Comparison of ENCODE assay signal across 14 cellular contexts in the genomic region with DNA sequence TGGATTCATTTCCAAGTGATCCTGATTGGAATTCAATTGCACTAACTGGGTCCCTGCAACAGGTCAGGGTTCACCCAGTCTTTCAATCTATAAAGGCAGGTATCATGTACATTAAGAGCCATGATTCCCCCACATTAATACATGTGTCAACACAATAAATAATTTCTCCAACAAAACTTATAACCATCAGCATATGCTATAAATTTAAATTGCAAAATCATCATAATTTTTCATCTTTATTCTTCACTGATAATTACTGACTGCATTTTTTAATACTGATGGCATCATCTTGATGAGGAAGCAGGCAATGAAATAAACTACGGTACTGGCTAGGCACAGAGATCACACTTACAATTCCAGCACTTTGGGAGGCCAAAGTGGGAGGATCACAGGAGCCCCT. TPM values are rescaled to one million over a fixed set of nuclear protein-coding genes. Genes with fewer than 3 reads are reported as not detected.
A peak's percentile ranks its signal among the peaks of the same experiment; 100 is the strongest.
DNase-seq lines count a peak whose midpoint lies in the region; ATAC-seq and TF ChIP-seq lines count a peak whose summit lies in the region.
"Had no signal": no experiment of that assay in that cellular context is flagged by ENCODE, and none has a peak within 500 bp of the region (broad histone marks: within the 10 kb centered on the region; RNA-seq: fewer than 3 reads in every experiment).

No MANE protein-coding gene starts in this region.

- intact Hi-C loops in adrenal gland (cut with DNase I), result no loop called here
- intact Hi-C loops in thyroid gland (cut with DNase I), result no loop called here

- H3K4me1 ChIP-seq in GM23248 (ENCODE audit: insufficient read depth) (peaks cover 53% of the 10 kb centered on the region), adrenal gland (replicated peaks in 1 of 2) (peaks cover 29 to 69% of the 10 kb centered on the region in 2 donors), thyroid gland (peaks cover 82 to 94% of the 10 kb centered on the region in 2 donors)

- H4K20me1 ChIP-seq in GM23248 (ENCODE audit: insufficient read depth), result no peaks in the 10 kb centered on the region

- in situ Hi-C loops in GM23248 (cut with MboI), result no loop called here

- peaks cover 42% of the 10 kb centered on the region for H3F3A ChIP-seq in GM23248 (ENCODE audit: insufficient read depth)

- H3K9me2 ChIP-seq in GM23248 (ENCODE audit: insufficient read depth), result no peaks in the 10 kb centered on the region

- peak overlapping the region; percentile 95 for H3K27ac Mint-ChIP-seq in osteocyte (ENCODE audit: unreplicated experiment)

- H3K4me1 Mint-ChIP-seq in osteocyte (ENCODE audit: unreplicated experiment), result peaks cover 96% of the 10 kb centered on the region

- no peaks in the 10 kb centered on the region for H3K27me3 Mint-ChIP-seq in osteocyte (ENCODE audit: unreplicated experiment)

- no peak for TF ChIP-seq CTCF in adrenal gland (IDR thresholded peaks at IDR 0.05)
- no peak for TF ChIP-seq CTCF in osteocyte (IDR thresholded peaks at IDR 0.05)
- TF ChIP-seq CTCF in thyroid gland (IDR thresholded peaks at IDR 0.05), result no peak

- H3K4me3 ChIP-seq in GM23248 (no peak overlapping the region), adrenal gland (no peak overlapping the region), thyroid gland (replicated peaks in 1 of 3) (no peak overlapping the region)
- H3K4me3 ChIP-seq: ovary had no signal

- TF ChIP-seq POLR2A in adrenal gland (IDR thresholded peaks at IDR 0.05), result no peak
- no peak for TF ChIP-seq POLR2A in thyroid gland (IDR thresholded peaks at IDR 0.05)

- H3K9me3 ChIP-seq in GM23248 (ENCODE audit: low read depth) (no peaks in the 10 kb centered on the region), adrenal gland (replicated peaks in 1 of 3) (no peaks in the 10 kb centered on the region), thyroid gland (no peaks in the 10 kb centered on the region)
- H3K9me3 ChIP-seq: ovary had no signal

- 51 to 55% methylated on average over 1 of the region's 1 CpG for WGBS in GM23248 (ENCODE audit: low coverage in 1 of 2, low lambda C conversion rate in 2 of 2, missing lambda C conversion rate in 2 of 2), 2 experiments
- WGBS in adrenal gland, 4 donors, result 78 to 94% (median 89%) methylated on average over 1 of the region's 1 CpG
- 81 to 100% methylated on average over 1 of the region's 1 CpG for WGBS in thyroid gland, 2 donors

- ATAC-seq in GM19023 (IDR thresholded peaks at IDR 0.05; ENCODE audit: unreplicated experiment) (no peak), GM21526 (IDR thresholded peaks at IDR 0.05; ENCODE audit: low FRiP score, unreplicated experiment) (no peak)

- peak overlapping the region; percentile 90 for H3K27ac ChIP-seq in GM23248
- peak overlapping the region in 4 of 5 donors; percentile 61 to 86 (median 83) for H3K27ac ChIP-seq in adrenal gland
- H3K27ac ChIP-seq in thyroid gland, result peak overlapping the region; percentile 82 to 96 (median 93)
- H3K27ac ChIP-seq: ovary had no signal

- no peak for DNase-seq in GM23248
- DNase-seq in adrenal gland, result no peak
- DNase-seq in osteocyte (ENCODE audit: extremely low spot score, unreplicated experiment), result no peak
- no peak for DNase-seq in thyroid gland
- DNase-seq in NCI-H1436 treated with DMSO at 0.1 percent for 48 hours (lab: John Stamatoyannopoulos, UW), result no peak
- DNase-seq: activated CD4-positive, alpha-beta T cell treated with anti-CD3 and anti-CD28 coated beads, Interleukin-2, amount 50 U/mL, for 1 hour; activated naive CD4-positive, alpha-beta T cell treated with Interleukin-2 at 50 U/mL for 16 hours; cortex of kidney; DND-41; NCI-H146; NCI-H82; ovary had no signal

- no peak overlapping the region for H3K4me2 ChIP-seq in GM23248 (ENCODE audit: unreplicated experiment)

- no peaks in the 10 kb centered on the region for H3K9me3 Mint-ChIP-seq in osteocyte (ENCODE audit: unreplicated experiment)

- H3K79me2 ChIP-seq in GM23248 (ENCODE audit: insufficient read depth), result peaks cover 86% of the 10 kb centered on the region

- H3K27me3 ChIP-seq in GM23248 (replicated peaks; ENCODE audit: insufficient read depth) (no peaks in the 10 kb centered on the region), adrenal gland (no peaks in the 10 kb centered on the region), thyroid gland (no peaks in the 10 kb centered on the region)
- H3K27me3 ChIP-seq: ovary had no signal

- peak overlapping the region; percentile 31; the same call in 1 of the 2 replicates for H3K9ac ChIP-seq in GM23248

- H3K4me3 Mint-ChIP-seq in osteocyte (ENCODE audit: unreplicated experiment), result no peak overlapping the region

- H3K36me3 ChIP-seq in GM23248 (ENCODE audit: low read depth) (no peaks in the 10 kb centered on the region), adrenal gland (replicated peaks in 1 of 2) (no peaks in the 10 kb centered on the region), thyroid gland (no peaks in the 10 kb centered on the region)
- H3K36me3 ChIP-seq: ovary had no signal

- no peaks in the 10 kb centered on the region for H3K36me3 Mint-ChIP-seq in osteocyte (ENCODE audit: unreplicated experiment)

- H2AFZ ChIP-seq in GM23248, result no peak overlapping the region

RNA-seq across cellular contexts. Expression of gene ZFHX3, which starts 59.4 kb away (rescaled TPM):
- 2.7 and 3.9 TPM in 2 replicates for total RNA-seq in GM23248 (2014; rRNA removed; shearing (Covaris generic))
- polyA plus RNA-seq in GM23248 (2016; fragmentation: Nextera tagmentation; extraction: Ambion mirVana), result 2.8 and 2.9 TPM in 2 replicates
- 10 to 100 TPM; 16.8 to 31.6 (median 21.7) TPM for total RNA-seq in adrenal gland
- polyA plus RNA-seq in adrenal gland, result 10 to 100 TPM in 1 of 3 donors, 1 to 10 TPM in 2; 2.4 to 11.2 (median 9.4) TPM
- total RNA-seq in osteocyte, result 89.1 and 97.0 TPM in 2 replicates
- total RNA-seq in thyroid gland, result 10 to 100 TPM; 27.4 to 92.9 (median 45.5) TPM
